1 cellular context compared by ENCODE assay signal in genomic region chr17:76558210-76559095, GRCh38.
TF ChIP-seq lines count a peak whose summit lies in the region.

No MANE protein-coding gene starts in this region.

TF ChIP-seq in GM23338, 12 proteins besides CTCF, POLR2A, EP300 and RAD21 (continued from another document):
- TF ChIP-seq CREB1 (CRISPR knock-in tag; IDR thresholded peaks at IDR 0.05; ENCODE audit: low read depth): no peak
- no peak for TF ChIP-seq ZNF331 (CRISPR knock-in tag; IDR thresholded peaks at IDR 0.05; ENCODE audit: low read depth)
- TF ChIP-seq STAT1 (IDR thresholded peaks at IDR 0.05; ENCODE audit: unreplicated experiment): no peak
- TF ChIP-seq ZNF462 (CRISPR knock-in tag; IDR thresholded peaks at IDR 0.05): no peak
- TF ChIP-seq EZH2phosphoT487 (IDR thresholded peaks at IDR 0.05; ENCODE audit: unreplicated experiment): no peak
